In the genomic region with DNA sequence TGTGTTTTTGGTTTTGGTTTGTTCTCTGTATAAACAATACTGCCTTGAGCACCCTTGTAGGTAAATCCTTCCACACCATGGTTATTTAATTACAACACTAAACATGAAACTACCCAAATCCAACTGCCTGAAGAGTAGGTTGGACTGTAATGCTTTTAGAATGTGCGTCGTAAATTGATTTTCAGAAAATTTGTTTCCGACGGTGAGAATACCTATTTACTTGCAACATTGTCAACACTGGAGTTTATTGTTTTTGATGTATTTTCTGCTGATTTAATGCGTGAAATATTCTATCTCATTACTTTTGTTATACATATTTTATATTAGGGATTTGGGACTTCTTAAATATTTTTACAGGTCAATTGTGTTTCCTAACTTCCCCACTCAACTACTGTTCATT, we compare ENCODE assay signal across 27 cellular contexts. TPM values are rescaled to one million over a fixed set of nuclear protein-coding genes. Genes with fewer than 3 reads are reported as not detected.
"Had no signal": no experiment of that assay in that cellular context is flagged by ENCODE, and none has a peak within 500 bp of the region (broad histone marks: within the 10 kb centered on the region; RNA-seq: fewer than 3 reads in every experiment).

No MANE protein-coding gene starts in this region.

- DNase-seq: stimulated activated CD4-positive, alpha-beta T cell treated with anti-CD3 and anti-CD28 coated beads, Interleukin-2, amount 100 ng/mL, for 48 hours; stimulated activated CD4-positive, alpha-beta T cell treated with anti-CD3 and anti-CD28 coated beads, Interleukin-4, amount 100 ng/mL, for 1 hour; stimulated activated CD4-positive, alpha-beta T cell treated with anti-CD3 and anti-CD28 coated beads, Interleukin-4, amount 100 ng/mL, for 24 hours; stimulated activated CD4-positive, alpha-beta T cell treated with anti-CD3 and anti-CD28 coated beads, Interleukin-4, amount 100 ng/mL, for 4 hours; stimulated activated CD8-positive, alpha-beta memory T cell treated with anti-CD3 and anti-CD28 coated beads, Interleukin-4, amount 100 ng/mL, for 48 hours; stimulated activated naive B cell treated with anti-CD40 and anti-IgM and Interleukin-4, amounts not matched to agents 10 μg/mL and 1 μg/mL and 100 μg/mL, for 72 hours; stimulated activated naive CD4-positive, alpha-beta T cell; stimulated activated naive CD4-positive, alpha-beta T cell treated with Interleukin-2 at 50 U/mL for 16 hours; stimulated activated naive CD8-positive, alpha-beta T cell treated with anti-CD3 and anti-CD28 coated beads, Interleukin-15, amount 100 ng/mL, for 72 hours; stimulated activated naive CD8-positive, alpha-beta T cell treated with anti-CD3 and anti-CD28 coated beads, Interleukin-15, Interleukin-2, amounts not matched to agents 100 U/mL and 50 U/mL, for 24 hours; stomach; substantia nigra; testis; thyroid gland; tibial artery; transverse colon; trophoblast cell; upper lobe of left lung; upper lobe of right lung; uterus had no signal

- ATAC-seq: stimulated activated effector memory CD8-positive, alpha-beta T cell treated with anti-CD3 and anti-CD28 coated beads, Interleukin-12 subunit alpha, Interleukin-12 subunit beta, amount 100 ng/mL, for 72 hours; stimulated activated memory B cell treated with anti-CD40 and anti-IgM and Interleukin-4, amounts not matched to agents 10 μg/mL and 1 μg/mL and 100 μg/mL, for 72 hours; stimulated activated naive B cell treated with anti-CD40 and anti-IgM and Interleukin-4, amounts not matched to agents 10 μg/mL and 1 μg/mL and 100 μg/mL, for 72 hours; stimulated activated naive CD8-positive, alpha-beta T cell treated with anti-CD3 and anti-CD28 coated beads, Interleukin-15, amount 100 ng/mL, for 72 hours; stimulated activated naive CD8-positive, alpha-beta T cell treated with anti-CD3 and anti-CD28 coated beads, Interleukin-15, Interleukin-2, amounts not matched to agents 100 U/mL and 50 U/mL, for 24 hours; upper lobe of right lung had no signal

- H3K36me3 ChIP-seq: stomach, suprapubic skin, thoracic aorta, thyroid gland, tibial artery, tibial nerve, transverse colon, upper lobe of left lung, upper lobe of right lung, uterus, vagina had no signal

- H3K27me3 ChIP-seq: stomach, suprapubic skin, testis, thyroid gland, tibial artery, tibial nerve, transverse colon, upper lobe of left lung, upper lobe of right lung, uterus, vagina had no signal

- FAIRE-seq: urothelium cell line had no signal

- H3K9me3 ChIP-seq: suprapubic skin, testis, thoracic aorta, thyroid gland, uterus, vagina had no signal

- H3K4me3 ChIP-seq: stomach, suprapubic skin, testis, thoracic aorta, thyroid gland, tibial artery, tibial nerve, transverse colon, upper lobe of left lung, upper lobe of right lung, uterus, vagina had no signal

- H3K4me1 ChIP-seq: stomach, suprapubic skin, testis, thyroid gland, tibial artery, tibial nerve, transverse colon, upper lobe of left lung, upper lobe of right lung, uterus, vagina had no signal

- H3K27ac ChIP-seq: stomach, suprapubic skin, testis, thoracic aorta, thyroid gland, tibial artery, tibial nerve, transverse colon, upper lobe of left lung, upper lobe of right lung, uterus, vagina had no signal

RNA-seq across cellular contexts. Expression of a gene that starts 48.2 kb away (rescaled TPM):
- total RNA-seq: suprapubic skin, thyroid gland, vagina had no signal
